In the genomic region with DNA sequence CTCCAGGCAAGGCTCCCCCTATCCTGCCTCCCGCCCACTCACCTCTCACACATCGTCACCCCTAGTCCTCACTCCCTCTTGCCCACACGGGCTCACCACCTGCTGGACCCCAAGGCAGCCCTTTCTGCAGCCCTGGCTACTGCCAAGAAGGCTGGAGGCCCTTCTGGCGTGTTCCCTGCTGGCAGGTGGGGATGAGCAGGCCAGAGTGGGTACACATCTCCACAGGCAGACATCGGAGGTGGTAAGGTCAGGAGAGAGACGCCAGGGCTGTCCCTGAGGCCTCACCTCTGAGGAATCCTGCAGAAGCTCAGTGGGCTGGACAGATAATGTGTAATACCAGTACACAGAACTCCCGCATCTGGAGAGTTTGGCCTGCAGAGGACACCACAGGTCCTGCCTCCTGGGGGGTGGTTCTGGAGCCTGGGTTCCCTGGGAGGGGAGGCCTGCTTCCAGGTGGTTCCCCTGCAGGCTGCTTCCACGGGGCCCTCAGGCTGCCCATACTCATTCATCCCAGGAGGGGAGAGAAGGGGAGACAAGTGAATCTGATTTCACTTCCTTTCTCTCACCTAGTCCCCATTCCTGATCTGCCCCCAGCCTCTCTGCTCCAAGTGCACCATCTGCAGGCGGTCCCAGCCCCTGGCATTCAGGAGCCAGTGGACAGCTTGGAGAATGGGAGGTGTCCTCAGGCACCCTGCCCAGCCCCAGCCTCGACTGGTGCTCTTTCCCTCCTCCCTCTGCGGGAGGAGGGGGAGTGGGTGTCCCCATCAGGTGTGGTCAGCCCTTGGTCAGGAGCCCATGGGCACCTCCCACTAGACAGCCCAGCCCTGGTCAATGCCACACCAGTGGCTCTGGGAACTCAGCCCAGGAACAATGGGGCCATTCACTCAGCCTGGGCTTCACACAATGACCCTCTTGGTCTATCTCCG, we compare ENCODE assay signal across 24 cellular contexts. TPM values are rescaled to one million over a fixed set of nuclear protein-coding genes. Genes with fewer than 3 reads are reported as not detected.
DNase-seq lines count a peak whose midpoint lies in the region; ATAC-seq, FAIRE-seq and TF ChIP-seq lines count a peak whose summit lies in the region.
"Had no signal": no experiment of that assay in that cellular context is flagged by ENCODE, and none has a peak within 500 bp of the region (broad histone marks: within the 10 kb centered on the region; RNA-seq: fewer than 3 reads in every experiment).

No MANE protein-coding gene starts in this region.

- H3K27me3 ChIP-seq in Panc1 (ENCODE audit: control insufficient read depth, insufficient read depth, low read length) (peaks cover 13% of the 10 kb centered on the region), mesenchymal stem cell (ENCODE audit: control insufficient read depth in 1 of 2, insufficient read depth in 1 of 2, low read length in 2 of 2) (peaks cover 2 to 62% of the 10 kb centered on the region in 2 experiments)
- H3K27me3 ChIP-seq: ascending aorta, esophagus muscularis mucosa, right lobe of liver, tibial nerve had no signal

- H3K9ac ChIP-seq in mesenchymal stem cell (ENCODE audit: low read length), result no peak overlapping the region

- no peak for TF ChIP-seq POLR2A in H54 (IDR thresholded peaks at IDR 0.05; ENCODE audit: low read depth, low read length)

- no peak overlapping the region for H2BK12ac ChIP-seq in mesenchymal stem cell (ENCODE audit: low read length in 2 of 2)

- H3K27me3 Mint-ChIP-seq in immature natural killer cell (ENCODE audit: low read depth in 3 of 3), result peaks cover 0 to 7% (median 5%) of the 10 kb centered on the region in 3 donors

- no peak overlapping the region for H3K14ac ChIP-seq in mesenchymal stem cell (ENCODE audit: low read length in 2 of 2)

- H3K36me3 Mint-ChIP-seq in immature natural killer cell, result no peaks in the 10 kb centered on the region
- H3K36me3 Mint-ChIP-seq: natural killer cell had no signal

- intact Hi-C loops in Panc1 (cut with micrococcal nuclease; ENCODE audit: unreplicated experiment), result no loop called here

- H3K4me3 Mint-ChIP-seq in immature natural killer cell, result no peak overlapping the region
- H3K4me3 Mint-ChIP-seq: activated CD4-positive, alpha-beta memory T cell treated with anti-CD3 and anti-CD28 coated beads, Interleukin-2, amount 10 ng/mL, durations not matched to agents 7 days and 5 days; natural killer cell had no signal

- H3K18ac ChIP-seq in mesenchymal stem cell (ENCODE audit: low read depth in 1 of 2, low read length in 2 of 2), result no peak overlapping the region

- no peaks in the 10 kb centered on the region for H3K9me3 Mint-ChIP-seq in immature natural killer cell
- H3K9me3 Mint-ChIP-seq: activated CD4-positive, alpha-beta memory T cell treated with anti-CD3 and anti-CD28 coated beads, Interleukin-2, amount 10 ng/mL, durations not matched to agents 7 days and 5 days; natural killer cell had no signal

- no peak overlapping the region for H3K4me2 ChIP-seq in mesenchymal stem cell (ENCODE audit: low read length, poor library complexity, severe bottlenecking)
- H3K4me2 ChIP-seq: hepatocyte had no signal

- H3K4ac ChIP-seq in mesenchymal stem cell (ENCODE audit: low read depth in 1 of 2, low read length in 2 of 2), result no peak overlapping the region

- BruUV-seq in Panc1 (replicated peaks; lab: Mats Ljungman, UMichigan), result no TSS peak

- no peaks in the 10 kb centered on the region for H3K79me1 ChIP-seq in mesenchymal stem cell (replicated peaks; ENCODE audit: low read length, poor library complexity, severe bottlenecking)

- in situ Hi-C loops in Panc1 (cut with HindIII; ENCODE audit: low pct_unique_long_range_greater_than_20kb, low sequenced_read_pairs), result no loop called here

- 77% methylated on average over 9 of the region's 12 CpGs for WGBS in mesenchymal stem cell

- H4K8ac ChIP-seq in mesenchymal stem cell (ENCODE audit: low read length), result no peak overlapping the region

- H2BK120ac ChIP-seq in mesenchymal stem cell (ENCODE audit: low read depth, low read length), result no peak overlapping the region

- peak in 12 of 14 donors; percentile 24 to 88 (median 73) for DNase-seq in C1 segment of cervical spinal cord (lab: John Stamatoyannopoulos, UW)
- DNase-seq in Panc1 (ENCODE audit: low read depth, low spot score), result no peak
- DNase-seq in frontal cortex (ENCODE audit: low spot score in 2 of 2), result peak; percentile 67 to 70
- peak; percentile 98 for DNase-seq in pons (ENCODE audit: low spot score)
- DNase-seq in mesenchymal stem cell, result no peak
- no peak for DNase-seq in immature natural killer cell
- no peak for DNase-seq in H54 (ENCODE audit: insufficient read length, low spot score)
- DNase-seq in COR-L47 (lab: John Stamatoyannopoulos, UW), result no peak
- DNase-seq: activated CD4-positive, alpha-beta memory T cell treated with anti-CD3 and anti-CD28 coated beads, Interleukin-2, amount 10 ng/mL, durations not matched to agents 7 days and 5 days; activated effector memory CD4-positive, alpha-beta T cell treated with Interleukin-2 at 50 U/mL for 16 hours; cortex of kidney; DMS153; left ventricle myocardium superior; natural killer cell; NCI-H1092; NCI-H2171 had no signal

- no peak overlapping the region for H3K4me3 ChIP-seq in Panc1 (ENCODE audit: low read depth in 2 of 2, low read length in 2 of 2)
- no peak overlapping the region for H3K4me3 ChIP-seq in mesenchymal stem cell (ENCODE audit: insufficient read depth in 1 of 2, low read depth in 1 of 2, low read length in 2 of 2)
- H3K4me3 ChIP-seq: ascending aorta, esophagus muscularis mucosa, HAP-1, hepatocyte, right lobe of liver, SJSA1, tibial nerve had no signal

- no peak overlapping the region for H2BK15ac ChIP-seq in mesenchymal stem cell (ENCODE audit: low read depth, poor library complexity, severe bottlenecking)

- H2AFZ ChIP-seq in mesenchymal stem cell (ENCODE audit: low read depth, low read length), result no peak overlapping the region
- H2AFZ ChIP-seq: hepatocyte had no signal

- no peaks in the 10 kb centered on the region for H3K4me1 Mint-ChIP-seq in immature natural killer cell
- H3K4me1 Mint-ChIP-seq: activated CD4-positive, alpha-beta memory T cell treated with anti-CD3 and anti-CD28 coated beads, Interleukin-2, amount 10 ng/mL, durations not matched to agents 7 days and 5 days; natural killer cell had no signal

- TF ChIP-seq CTCF in Panc1 (IDR thresholded peaks at IDR 0.05), result no peak

- POLR2A ChIA-PET in Panc1 (lab: Charles Lee), result no interaction called here

- no peak overlapping the region for H3K23ac ChIP-seq in mesenchymal stem cell (ENCODE audit: low read length in 2 of 2)

- no peaks in the 10 kb centered on the region for H3K36me3 ChIP-seq in Panc1 (ENCODE audit: control insufficient read depth, insufficient read depth, low read length)
- H3K36me3 ChIP-seq in mesenchymal stem cell (ENCODE audit: control insufficient read depth in 1 of 2, insufficient read depth in 2 of 2, low read depth in 1 of 2, low read length in 2 of 2), result no peaks in the 10 kb centered on the region
- H3K36me3 ChIP-seq: ascending aorta, esophagus muscularis mucosa, HAP-1, right lobe of liver, SJSA1, tibial nerve had no signal

- H3K27ac ChIP-seq in Panc1 (ENCODE audit: low read length), result no peak overlapping the region
- no peak overlapping the region for H3K27ac ChIP-seq in mesenchymal stem cell (ENCODE audit: low read length, poor library complexity, severe bottlenecking)
- H3K27ac ChIP-seq: ascending aorta, esophagus muscularis mucosa, hepatocyte, right lobe of liver, SJSA1, tibial nerve had no signal

- H3K4me1 ChIP-seq in Panc1 (ENCODE audit: control insufficient read depth, insufficient read depth, low read length) (no peaks in the 10 kb centered on the region), mesenchymal stem cell (ENCODE audit: control insufficient read depth, insufficient read depth, low read depth, low read length) (peaks cover 1% of the 10 kb centered on the region)
- H3K4me1 ChIP-seq: ascending aorta, esophagus muscularis mucosa, HAP-1, right lobe of liver, SJSA1 had no signal

- peak overlapping the region in 1 of 6 donors; percentile 3 for H3K27ac Mint-ChIP-seq in immature natural killer cell
- H3K27ac Mint-ChIP-seq: activated CD4-positive, alpha-beta memory T cell treated with anti-CD3 and anti-CD28 coated beads, Interleukin-2, amount 10 ng/mL, durations not matched to agents 7 days and 5 days; natural killer cell had no signal

- H4K91ac ChIP-seq in mesenchymal stem cell (ENCODE audit: low read length), result no peak overlapping the region

- no peak overlapping the region for H2AK5ac ChIP-seq in mesenchymal stem cell (ENCODE audit: low read length, severe bottlenecking)

- CTCF ChIA-PET in Panc1 (lab: Charles Lee), result interaction anchor here (0.6 kb wide), 1 partner anchor 32 kb away, joined by 3 read pairs; no protein-coding TSS in a partner anchor

- ATAC-seq in Panc1, result peak; percentile 40
- ATAC-seq: left ventricle myocardium superior, natural killer cell had no signal

- H2BK5ac ChIP-seq in mesenchymal stem cell (ENCODE audit: low read depth, low read length, poor library complexity, severe bottlenecking), result no peak overlapping the region

- H3K9me3 ChIP-seq in Panc1 (ENCODE audit: control insufficient read depth, insufficient read depth, low read depth, low read length) (no peaks in the 10 kb centered on the region), mesenchymal stem cell (ENCODE audit: control insufficient read depth, low read length) (no peaks in the 10 kb centered on the region)
- H3K9me3 ChIP-seq: ascending aorta, esophagus muscularis mucosa, HAP-1, right lobe of liver, SJSA1, tibial nerve had no signal

- FAIRE-seq in frontal cortex (lab: Jason Lieb, UNC) (no peak), H54 (lab: Jason Lieb, UNC) (no peak)
- FAIRE-seq: TTC549 had no signal

RNA-seq across cellular contexts. Expression of a gene that starts 6.1 kb away (rescaled TPM):
- total RNA-seq in Panc1 (2021; ENCODE audit: unreplicated experiment) (not detected), frontal cortex (10.6 TPM)
- polyA plus RNA-seq in Panc1 (2012; ENCODE audit: insufficient read length), result 0.08 TPM
- 4.8 TPM for polyA plus RNA-seq in mesenchymal stem cell (2013, experiment 1 of 2)
- polyA plus RNA-seq in mesenchymal stem cell (2013, experiment 2 of 2), result 5.4 TPM
- under 1 TPM in 1 of 3 donors, not detected in 2; 0.11 TPM for polyA plus RNA-seq in immature natural killer cell
- total RNA-seq: activated CD4-positive, alpha-beta memory T cell treated with anti-CD3 and anti-CD28 coated beads, Interleukin-2, amount 10 ng/mL, durations not matched to agents 7 days and 5 days; natural killer cell; SJSA1 had no signal

Comparison
In these comparisons a context has a peak if more than half of its experiments do, and no peak if none do; other contexts are left out.
1. DNase-seq: peak in C1 segment of cervical spinal cord (12 of 14), frontal cortex (2 of 2) and pons (single experiment); none in Panc1 (single experiment), mesenchymal stem cell (single experiment), immature natural killer cell (0 of 3), H54 (single experiment) and COR-L47 (single experiment).
2. RNA of a gene that starts 6.1 kb away (total RNA-seq): 10.6 TPM in frontal cortex (single experiment); not detected in Panc1 (single experiment); every median in the first group is over 10 times any median in the second.